ENCODE assay signal across 29 cellular contexts in genomic region chr6:79711167-79711566, GRCh38.
"Had no signal": no experiment of that assay in that cellular context is flagged by ENCODE, and none has a peak within 500 bp of the region (broad histone marks: within the 10 kb centered on the region; RNA-seq: fewer than 3 reads in every experiment).

No MANE protein-coding gene starts in this region.

- H3K36me3 ChIP-seq: brain microvascular endothelial cell, esophagus muscularis mucosa, gastrocnemius medialis, heart right ventricle had no signal

- H3K27me3 ChIP-seq: brain microvascular endothelial cell, esophagus muscularis mucosa, foreskin keratinocyte, gastrocnemius medialis, heart right ventricle, hepatocyte had no signal

- H3K4me3 Mint-ChIP-seq: activated CD4-positive, alpha-beta memory T cell treated with anti-CD3 and anti-CD28 coated beads for 36 hours; activated CD4-positive, alpha-beta T cell treated with anti-CD3 and anti-CD28 coated beads for 36 hours; activated CD4-positive, alpha-beta T cell treated with anti-CD3 and anti-CD28 coated beads, Interleukin-2, amount 10 ng/mL, durations not matched to agents 24 days and 14 days; activated CD8-positive, alpha-beta memory T cell treated with anti-CD3 and anti-CD28 coated beads, Interleukin-2, amount 10 ng/mL, durations not matched to agents 7 days and 5 days; activated CD8-positive, alpha-beta T cell treated with anti-CD3 and anti-CD28 coated beads, Interleukin-2, amount 10 ng/mL, durations not matched to agents 7 days and 5 days; activated naive CD4-positive, alpha-beta T cell treated with anti-CD3 and anti-CD28 coated beads, Interleukin-2, amount 10 ng/mL, durations not matched to agents 7 days and 5 days; activated naive CD8-positive, alpha-beta T cell treated with anti-CD3 and anti-CD28 coated beads, Interleukin-2, amount 10 ng/mL, durations not matched to agents 7 days and 5 days; activated T-cell treated with anti-CD3 and anti-CD28 coated beads, Interleukin-2, amount 50 U/mL, for 24 hours; activated T-cell treated with anti-CD3 and anti-CD28 coated beads, Interleukin-2, amount 50 U/mL, for 72 hours; dendritic cell treated with granulocyte-macrophage colony-stimulating factor and Interleukin-4, amounts not matched to agents 40 ng/mL and 50 ng/mL, for 4 days; effector memory CD8-positive, alpha-beta T cell had no signal

- H3K27ac ChIP-seq: brain microvascular endothelial cell, coronary artery, esophagus muscularis mucosa, foreskin keratinocyte, gastrocnemius medialis, heart right ventricle, hepatocyte had no signal

- H3K4me3 ChIP-seq: coronary artery, esophagus muscularis mucosa, gastrocnemius medialis, heart right ventricle, hepatocyte had no signal

- H3K36me3 Mint-ChIP-seq: activated CD4-positive, alpha-beta memory T cell treated with anti-CD3 and anti-CD28 coated beads for 36 hours; activated CD8-positive, alpha-beta memory T cell treated with anti-CD3 and anti-CD28 coated beads, Interleukin-2, amount 10 ng/mL, durations not matched to agents 7 days and 5 days; activated naive CD4-positive, alpha-beta T cell treated with anti-CD3 and anti-CD28 coated beads, Interleukin-2, amount 10 ng/mL, durations not matched to agents 7 days and 5 days; activated naive CD4-positive, alpha-beta T cell treated with anti-CD3 and anti-CD28 coated beads, Interleukin-2, amount 50 U/mL, for 72 hours; activated naive CD8-positive, alpha-beta T cell treated with anti-CD3 and anti-CD28 coated beads, Interleukin-2, amount 10 ng/mL, durations not matched to agents 7 days and 5 days had no signal

- H3K4me1 Mint-ChIP-seq: activated CD4-positive, alpha-beta T cell treated with anti-CD3 and anti-CD28 coated beads for 36 hours; activated CD4-positive, alpha-beta T cell treated with anti-CD3 and anti-CD28 coated beads, Interleukin-2, amount 10 ng/mL, durations not matched to agents 24 days and 14 days; activated CD8-positive, alpha-beta memory T cell treated with anti-CD3 and anti-CD28 coated beads, Interleukin-2, amount 10 ng/mL, durations not matched to agents 7 days and 5 days; activated naive CD4-positive, alpha-beta T cell treated with anti-CD3 and anti-CD28 coated beads, Interleukin-2, amount 10 ng/mL, durations not matched to agents 7 days and 5 days; activated naive CD8-positive, alpha-beta T cell treated with anti-CD3 and anti-CD28 coated beads, Interleukin-2, amount 10 ng/mL, durations not matched to agents 7 days and 5 days had no signal

- H3K4me1 ChIP-seq: foreskin keratinocyte had no signal

- H3K9me3 Mint-ChIP-seq: activated CD4-positive, alpha-beta memory T cell treated with anti-CD3 and anti-CD28 coated beads for 36 hours; activated CD4-positive, alpha-beta T cell treated with anti-CD3 and anti-CD28 coated beads, Interleukin-2, amount 10 ng/mL, durations not matched to agents 24 days and 14 days; activated naive CD4-positive, alpha-beta T cell treated with anti-CD3 and anti-CD28 coated beads, Interleukin-2, amount 10 ng/mL, durations not matched to agents 7 days and 5 days; activated naive CD4-positive, alpha-beta T cell treated with anti-CD3 and anti-CD28 coated beads, Interleukin-2, amount 50 U/mL, for 72 hours; activated naive CD8-positive, alpha-beta T cell treated with anti-CD3 and anti-CD28 coated beads, Interleukin-2, amount 10 ng/mL, durations not matched to agents 7 days and 5 days; activated T-cell treated with anti-CD3 and anti-CD28 coated beads, Interleukin-2, amount 50 U/mL, for 24 hours; activated T-cell treated with anti-CD3 and anti-CD28 coated beads, Interleukin-2, amount 50 U/mL, for 72 hours; dendritic cell treated with granulocyte-macrophage colony-stimulating factor and Interleukin-4, amounts not matched to agents 40 ng/mL and 50 ng/mL, for 4 days; effector memory CD8-positive, alpha-beta T cell had no signal

- DNase-seq: activated CD4-positive, alpha-beta memory T cell treated with anti-CD3 and anti-CD28 coated beads for 36 hours; activated CD4-positive, alpha-beta T cell treated with anti-CD3 and anti-CD28 coated beads for 36 hours; activated CD4-positive, alpha-beta T cell treated with anti-CD3 and anti-CD28 coated beads, Interleukin-2, amount 10 ng/mL, durations not matched to agents 24 days and 14 days; activated CD4-positive, CD25-positive, alpha-beta regulatory T cell; activated CD4-positive, CD25-positive, alpha-beta regulatory T cell treated with anti-CD3 and anti-CD28 coated beads, Interleukin-2, amount 50 U/mL, for 72 hours; activated CD8-positive, alpha-beta memory T cell treated with anti-CD3 and anti-CD28 coated beads, Interleukin-2, amount 10 ng/mL, durations not matched to agents 7 days and 5 days; activated CD8-positive, alpha-beta memory T cell treated with anti-CD3 and anti-CD28 coated beads, Interleukin-2, amount 50 U/mL, for 4 hours; activated CD8-positive, alpha-beta T cell treated with anti-CD3 and anti-CD28 coated beads, Interleukin-2, amount 10 ng/mL, durations not matched to agents 7 days and 5 days; activated gamma-delta T cell; activated naive CD4-positive, alpha-beta T cell; activated naive CD4-positive, alpha-beta T cell treated with anti-CD3 and anti-CD28 coated beads, Interleukin-2, amount 10 ng/mL, durations not matched to agents 7 days and 5 days; activated naive CD8-positive, alpha-beta T cell treated with anti-CD3 and anti-CD28 coated beads, Interleukin-2, amount 10 ng/mL, durations not matched to agents 7 days and 5 days; activated T-cell treated with anti-CD3 and anti-CD28 coated beads, Interleukin-2, amount 50 U/mL, for 24 hours; activated T-cell treated with anti-CD3 and anti-CD28 coated beads, Interleukin-2, amount 50 U/mL, for 72 hours; anterior cingulate cortex; brain microvascular endothelial cell; cerebellar nuclear complex; effector CD4-positive, alpha-beta T cell; effector memory CD8-positive, alpha-beta T cell; erythroblast; foreskin keratinocyte; gastrocnemius medialis; heart right ventricle; T-helper 2 cell had no signal

- ATAC-seq: activated CD4-positive, alpha-beta T cell treated with anti-CD3 and anti-CD28 coated beads for 36 hours; activated CD8-positive, alpha-beta memory T cell treated with anti-CD3 and anti-CD28 coated beads, Interleukin-2, amount 10 ng/mL, durations not matched to agents 7 days and 5 days; activated CD8-positive, alpha-beta T cell treated with anti-CD3 and anti-CD28 coated beads, Interleukin-2, amount 10 ng/mL, durations not matched to agents 7 days and 5 days; activated naive CD4-positive, alpha-beta T cell treated with anti-CD3 and anti-CD28 coated beads, Interleukin-2, amount 50 U/mL, for 72 hours; activated T-cell treated with anti-CD3 and anti-CD28 coated beads, Interleukin-2, amount 50 U/mL, for 72 hours; effector memory CD8-positive, alpha-beta T cell; foreskin keratinocyte; gastrocnemius medialis; heart right ventricle had no signal

- H3K79me2 ChIP-seq: hepatocyte had no signal

- H2AFZ ChIP-seq: hepatocyte had no signal

- H3K9me3 ChIP-seq: esophagus muscularis mucosa, gastrocnemius medialis, heart right ventricle had no signal

- H3K4me2 ChIP-seq: hepatocyte had no signal

- H3K27ac Mint-ChIP-seq: activated CD4-positive, alpha-beta memory T cell treated with anti-CD3 and anti-CD28 coated beads for 36 hours; activated CD4-positive, alpha-beta T cell treated with anti-CD3 and anti-CD28 coated beads for 36 hours; activated CD4-positive, alpha-beta T cell treated with anti-CD3 and anti-CD28 coated beads, Interleukin-2, amount 10 ng/mL, durations not matched to agents 24 days and 14 days; activated CD8-positive, alpha-beta memory T cell treated with anti-CD3 and anti-CD28 coated beads, Interleukin-2, amount 10 ng/mL, durations not matched to agents 7 days and 5 days; activated CD8-positive, alpha-beta T cell treated with anti-CD3 and anti-CD28 coated beads, Interleukin-2, amount 10 ng/mL, durations not matched to agents 7 days and 5 days; activated naive CD4-positive, alpha-beta T cell treated with anti-CD3 and anti-CD28 coated beads, Interleukin-2, amount 10 ng/mL, durations not matched to agents 7 days and 5 days; activated naive CD4-positive, alpha-beta T cell treated with anti-CD3 and anti-CD28 coated beads, Interleukin-2, amount 50 U/mL, for 72 hours; activated naive CD8-positive, alpha-beta T cell treated with anti-CD3 and anti-CD28 coated beads, Interleukin-2, amount 10 ng/mL, durations not matched to agents 7 days and 5 days; activated T-cell treated with anti-CD3 and anti-CD28 coated beads, Interleukin-2, amount 50 U/mL, for 24 hours; activated T-cell treated with anti-CD3 and anti-CD28 coated beads, Interleukin-2, amount 50 U/mL, for 72 hours; dendritic cell treated with granulocyte-macrophage colony-stimulating factor and Interleukin-4, amounts not matched to agents 40 ng/mL and 50 ng/mL, for 4 days; effector memory CD8-positive, alpha-beta T cell had no signal

- H3K27me3 Mint-ChIP-seq: activated CD4-positive, alpha-beta T cell treated with anti-CD3 and anti-CD28 coated beads, Interleukin-2, amount 10 ng/mL, durations not matched to agents 24 days and 14 days; dendritic cell treated with granulocyte-macrophage colony-stimulating factor and Interleukin-4, amounts not matched to agents 40 ng/mL and 50 ng/mL, for 4 days had no signal
